ENCODE assay signal across 14 cellular contexts in genomic region chr19:42175335-42175734, GRCh38. TPM values are rescaled to one million over a fixed set of nuclear protein-coding genes. Genes with fewer than 3 reads are reported as not detected.
DNase-seq lines count a peak whose midpoint lies in the region; ATAC-seq and TF ChIP-seq lines count a peak whose summit lies in the region.
"Had no signal": no experiment of that assay in that cellular context is flagged by ENCODE, and none has a peak within 500 bp of the region (broad histone marks: within the 10 kb centered on the region; RNA-seq: fewer than 3 reads in every experiment).

No MANE protein-coding gene starts in this region.

- H3K9me3 Mint-ChIP-seq in activated T-cell treated with anti-CD3 and anti-CD28 coated beads, Interleukin-2, amount 50 U/mL, for 4 hours: no peaks in the 10 kb centered on the region
- H3K9me3 Mint-ChIP-seq in IgD-negative memory B cell (no peaks in the 10 kb centered on the region), brain (no peaks in the 10 kb centered on the region)

- ATAC-seq in activated T-cell treated with anti-CD3 and anti-CD28 coated beads, Interleukin-2, amount 50 U/mL, for 4 hours: no peak

- H3K27me3 ChIP-seq in neuron (ENCODE audit: insufficient read depth, low read length): peaks cover 24% of the 10 kb centered on the region
- H3K27me3 ChIP-seq in spleen (replicated peaks in 1 of 7): peaks cover 0 to 75% (median 52%) of the 10 kb centered on the region in 7 donors
- H3K27me3 ChIP-seq in mammary epithelial cell (ENCODE audit: insufficient read depth, low read length): peaks cover 20% of the 10 kb centered on the region

- BruUV-seq in mammary epithelial cell (replicated peaks; lab: Mats Ljungman, UMichigan): no TSS peak

- intact Hi-C loops in spleen (cut with DNase I; ENCODE audit: low total_unique reads) (no loop called here), mammary epithelial cell (cut with micrococcal nuclease) (no loop called here)

- DNase-seq in activated T-cell treated with anti-CD3 and anti-CD28 coated beads, Interleukin-2, amount 50 U/mL, for 4 hours: no peak
- DNase-seq in activated T-cell treated with anti-CD3 and anti-CD28 coated beads, Interleukin-2, amount 50 U/mL, for 48 hours: no peak
- no peak for DNase-seq in spleen
- no peak for DNase-seq in NCI-H226
- no peak for DNase-seq in mammary epithelial cell
- DNase-seq: NCI-H2029; nucleus accumbens; Peyer's patch; stimulated activated CD8-positive, alpha-beta memory T cell treated with anti-CD3 and anti-CD28 coated beads, Interleukin-4, amount 100 ng/mL, for 48 hours; trophoblast cell had no signal

- no peaks in the 10 kb centered on the region for H3K36me3 Mint-ChIP-seq in activated T-cell treated with anti-CD3 and anti-CD28 coated beads, Interleukin-2, amount 50 U/mL, for 4 hours (ENCODE audit: insufficient read depth)
- H3K36me3 Mint-ChIP-seq in IgD-negative memory B cell (no peaks in the 10 kb centered on the region), brain (no peaks in the 10 kb centered on the region)

- H3K4me3 Mint-ChIP-seq in activated T-cell treated with anti-CD3 and anti-CD28 coated beads, Interleukin-2, amount 50 U/mL, for 4 hours: peak overlapping the region; percentile 92
- H3K4me3 Mint-ChIP-seq in IgD-negative memory B cell (peak overlapping the region in 3 of 4 donors; percentile 74 to 95 (median 81)), brain (peak overlapping the region; percentile 89 to 98 (median 93))

- peaks cover 15% of the 10 kb centered on the region for H3K4me1 Mint-ChIP-seq in activated T-cell treated with anti-CD3 and anti-CD28 coated beads, Interleukin-2, amount 50 U/mL, for 4 hours (ENCODE audit: low read depth)
- H3K4me1 Mint-ChIP-seq in IgD-negative memory B cell: peaks cover 6% of the 10 kb centered on the region in 3 donors
- peaks cover 60% of the 10 kb centered on the region for H3K4me1 Mint-ChIP-seq in brain

- dilution Hi-C loops in mammary epithelial cell (cut with HindIII; ENCODE audit: low sequenced_read_pairs): no loop called here

- H3K4me1 ChIP-seq in neuron (ENCODE audit: insufficient read depth, low read length) (peaks cover 70% of the 10 kb centered on the region), spleen (peaks cover 2 to 28% (median 22%) of the 10 kb centered on the region in 6 donors), mammary epithelial cell (ENCODE audit: insufficient read depth, low read length) (peaks cover 11% of the 10 kb centered on the region)

- H3K4me3 ChIP-seq in neuron (ENCODE audit: low read length): peak overlapping the region; percentile 49
- no peak overlapping the region for H3K4me3 ChIP-seq in spleen
- no peak overlapping the region for H3K4me3 ChIP-seq in mammary epithelial cell (replicated peaks in 1 of 3; ENCODE audit: insufficient read depth in 1 of 3, low read depth in 2 of 3, low read length in 3 of 3)
- H3K4me3 ChIP-seq: lung had no signal

- H3K4me2 ChIP-seq in mammary epithelial cell (ENCODE audit: insufficient read depth, low read depth, low read length): no peak overlapping the region

- H3K36me3 ChIP-seq in neuron (ENCODE audit: insufficient read depth, low read length) (no peaks in the 10 kb centered on the region), spleen (no peaks in the 10 kb centered on the region), mammary epithelial cell (ENCODE audit: insufficient read depth, low read length) (no peaks in the 10 kb centered on the region)
- H3K36me3 ChIP-seq: Peyer's patch had no signal

- no peak overlapping the region for H3K9ac ChIP-seq in mammary epithelial cell (ENCODE audit: insufficient read depth, low read length)

- TF ChIP-seq POLR2A in spleen (IDR thresholded peaks at IDR 0.05): no peak

- CTCF ChIA-PET in mammary epithelial cell (lab: Charles Lee; ENCODE audit: low non-redundant PET): no interaction called here

- H3K27ac ChIP-seq in spleen (no peak overlapping the region), mammary epithelial cell (ENCODE audit: insufficient read depth, low read depth, low read length) (no peak overlapping the region)
- H3K27ac ChIP-seq: Peyer's patch had no signal

- peaks cover 22% of the 10 kb centered on the region for H3K27me3 Mint-ChIP-seq in activated T-cell treated with anti-CD3 and anti-CD28 coated beads, Interleukin-2, amount 50 U/mL, for 4 hours (ENCODE audit: low read depth)
- H3K27me3 Mint-ChIP-seq in IgD-negative memory B cell: peaks cover 17% of the 10 kb centered on the region
- H3K27me3 Mint-ChIP-seq in brain: peaks cover 18% of the 10 kb centered on the region

- no peak for TF ChIP-seq CTCF in brain (conservative IDR thresholded peaks at IDR 0.05)
- no peak for TF ChIP-seq CTCF in spleen (IDR thresholded peaks at IDR 0.05 in 8 of 11, conservative IDR thresholded peaks at IDR 0.05 in 3 of 11)
- no peak for TF ChIP-seq CTCF in mammary epithelial cell (conservative IDR thresholded peaks at IDR 0.05 in 1 of 2, IDR thresholded peaks at IDR 0.05 in 1 of 2; ENCODE audit: extremely low read depth in 1 of 2, insufficient read depth in 1 of 2, low read depth in 1 of 2, low read length in 2 of 2)

- H4K20me1 ChIP-seq in mammary epithelial cell (ENCODE audit: insufficient read depth, low read length): no peaks in the 10 kb centered on the region

- no peaks in the 10 kb centered on the region for H3K9me3 ChIP-seq in neuron (ENCODE audit: low read length)
- H3K9me3 ChIP-seq in spleen: no peaks in the 10 kb centered on the region
- H3K9me3 ChIP-seq in mammary epithelial cell (replicated peaks; ENCODE audit: insufficient read depth, low read length): no peaks in the 10 kb centered on the region
- H3K9me3 ChIP-seq: Peyer's patch had no signal

- no peaks in the 10 kb centered on the region for H3K79me2 ChIP-seq in mammary epithelial cell (ENCODE audit: insufficient read depth, low read length)

- WGBS in spleen, 5 donors: 24 to 44% (median 38%) methylated on average over 2 of the region's 2 CpGs
- WGBS in mammary epithelial cell (ENCODE audit: low coverage, missing lambda C conversion rate): 67% methylated on average over 1 of the region's 2 CpGs

- in situ Hi-C loops in mammary epithelial cell (cut with MboI; ENCODE audit: low sequenced_read_pairs in 2 of 2): no loop called here

- H2AFZ ChIP-seq in neuron (ENCODE audit: low read depth, low read length): no peak overlapping the region
- no peak overlapping the region for H2AFZ ChIP-seq in mammary epithelial cell (ENCODE audit: low read depth, low read length)

- H3K27ac Mint-ChIP-seq in IgD-negative memory B cell (no peak overlapping the region), brain (peak overlapping the region; percentile 83 to 99 (median 98))

RNA-seq across cellular contexts. Expression of gene DEDD2, which starts 42.1 kb away (rescaled TPM):
- 10 to 100 TPM; 25.2 to 29.1 (median 28.1) TPM for total RNA-seq in activated T-cell treated with anti-CD3 and anti-CD28 coated beads, Interleukin-2, amount 50 U/mL, for 4 hours
- polyA plus RNA-seq in IgD-negative memory B cell (159 TPM), brain (ENCODE audit: insufficient read depth, low read depth, low replicate concordance) (63.1 TPM), spleen (10 to 100 TPM; 24.7 to 52.1 (median 29.4) TPM), mammary epithelial cell (31.8 TPM)
- total RNA-seq in spleen (10 to 100 TPM; 43.3 to 73.9 (median 48.5) TPM), mammary epithelial cell (10 to 100 TPM; 17.3 to 32.3 TPM)
- polyA minus RNA-seq in mammary epithelial cell: 13.2 TPM

RNA-seq across cellular contexts. Expression of gene POU2F2, which starts 43.1 kb away (rescaled TPM):
- 100 to 1,000 TPM in 1 of 3 donors, 10 to 100 TPM in 2; 83.9 to 123 (median 85.7) TPM for total RNA-seq in activated T-cell treated with anti-CD3 and anti-CD28 coated beads, Interleukin-2, amount 50 U/mL, for 4 hours
- polyA plus RNA-seq in IgD-negative memory B cell (89.1 TPM), brain (ENCODE audit: insufficient read depth, low read depth, low replicate concordance) (6.9 TPM), spleen (10 to 100 TPM; 22.3 to 48.5 (median 33.3) TPM), mammary epithelial cell (1.3 TPM)
- total RNA-seq in spleen (10 to 100 TPM; 22.7 to 67.4 (median 45.4) TPM), mammary epithelial cell (10 to 100 TPM in 1 of 2 donors, under 1 TPM in 1; 0.83 to 12.5 TPM)
- not detected for polyA minus RNA-seq in mammary epithelial cell

RNA-seq across cellular contexts. Expression of gene ZNF526, which starts 44.8 kb away (rescaled TPM):
- 10 to 100 TPM; 17.2 to 19.4 (median 18.7) TPM for total RNA-seq in activated T-cell treated with anti-CD3 and anti-CD28 coated beads, Interleukin-2, amount 50 U/mL, for 4 hours
- 8.0 TPM for polyA plus RNA-seq in IgD-negative memory B cell
- polyA plus RNA-seq in brain (ENCODE audit: insufficient read depth, low read depth, low replicate concordance): 6.3 TPM
- total RNA-seq in spleen: 10 to 100 TPM in 4 of 7 donors, 1 to 10 TPM in 3; 6.5 to 15.0 (median 10.2) TPM
- 1 to 10 TPM; 1.9 to 6.1 (median 2.8) TPM for polyA plus RNA-seq in spleen
- 10 to 100 TPM; 11.2 to 15.8 TPM for total RNA-seq in mammary epithelial cell
- 8.6 TPM for polyA plus RNA-seq in mammary epithelial cell
- polyA minus RNA-seq in mammary epithelial cell: 22.8 TPM

Comparison
In these comparisons a context has a peak if more than half of its experiments do, and no peak if none do; other contexts are left out.
1. H3K27ac Mint-ChIP-seq: peak in brain (5 of 5); none in IgD-negative memory B cell (0 of 3).
2. Peak in every context shown above with its lines, with median percentiles within 50 percentile points of each other: H3K4me3 Mint-ChIP-seq.